ENCODE assay signal across 9 cellular contexts in the genomic region with DNA sequence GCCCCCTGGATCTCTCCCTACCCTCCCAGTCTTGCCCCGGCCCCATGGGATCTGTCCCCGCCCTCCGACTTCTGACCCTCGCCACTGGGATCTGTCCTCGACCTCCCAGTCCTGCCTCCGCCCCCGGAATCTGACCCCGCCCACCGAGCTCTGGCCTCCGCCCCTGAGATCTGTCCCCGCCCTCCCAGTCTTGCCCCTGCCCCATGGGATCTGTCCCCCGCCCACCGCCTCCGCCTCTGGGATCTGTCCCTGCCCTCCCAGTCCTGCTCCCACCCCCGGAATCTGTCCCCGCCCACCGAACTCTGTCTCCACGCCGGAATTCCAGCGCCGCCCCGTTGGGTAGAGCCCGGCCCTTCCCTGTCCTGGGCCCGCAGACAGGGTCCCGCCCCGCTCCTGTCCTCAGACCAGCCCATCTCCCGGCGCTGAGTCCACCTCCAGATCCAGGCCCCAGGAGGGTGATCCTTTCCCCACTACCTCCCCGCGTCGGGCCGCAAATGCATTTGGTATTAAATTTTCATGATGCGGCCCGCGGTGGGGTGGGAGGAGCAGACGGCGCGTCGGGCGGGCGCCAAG. TPM values are rescaled to one million over a fixed set of nuclear protein-coding genes. Genes with fewer than 3 reads are reported as not detected.
A peak's percentile ranks its signal among the peaks of the same experiment; 100 is the strongest.
DNase-seq lines count a peak whose midpoint lies in the region; ATAC-seq and TF ChIP-seq lines count a peak whose summit lies in the region.
"Had no signal": no experiment of that assay in that cellular context is flagged by ENCODE, and none has a peak within 500 bp of the region (broad histone marks: within the 10 kb centered on the region; RNA-seq: fewer than 3 reads in every experiment).

No MANE protein-coding gene starts in this region.

- peak; percentile 22 for ATAC-seq in HG03280 (IDR thresholded peaks at IDR 0.05; ENCODE audit: unreplicated experiment)
- ATAC-seq in activated T-cell treated with anti-CD3 and anti-CD28 coated beads, Interleukin-2, amount 50 U/mL, for 72 hours (replicated peaks in 1 of 2), result peak; percentile 43 to 47
- peak; percentile 41 to 64 for ATAC-seq in natural killer cell treated with Interleukin-12 subunit alpha and Interleukin-12 subunit beta and Interleukin-15 and Interleukin-18, amount 100 ng/mL, for 72 hours

- POLR2A ChIA-PET in A673 (lab: Charles Lee; ENCODE audit: low non-redundant PET), result no interaction called here

- H3K27ac Mint-ChIP-seq in activated T-cell treated with anti-CD3 and anti-CD28 coated beads, Interleukin-2, amount 50 U/mL, for 72 hours, result no peak overlapping the region
- peak overlapping the region in 1 of 2 donors; percentile 84 for H3K27ac Mint-ChIP-seq in natural killer cell treated with Interleukin-12 subunit alpha and Interleukin-12 subunit beta and Interleukin-15 and Interleukin-18, amount 100 ng/mL, for 72 hours

- no peaks in the 10 kb centered on the region for H3K36me3 ChIP-seq in A673 (ENCODE audit: insufficient read depth, low read length, poor library complexity, severe bottlenecking)

- H3K36me3 Mint-ChIP-seq in activated T-cell treated with anti-CD3 and anti-CD28 coated beads, Interleukin-2, amount 50 U/mL, for 72 hours (ENCODE audit: insufficient read depth in 2 of 2), result peaks cover 3 to 5% of the 10 kb centered on the region in 2 donors
- H3K36me3 Mint-ChIP-seq in natural killer cell treated with Interleukin-12 subunit alpha and Interleukin-12 subunit beta and Interleukin-15 and Interleukin-18, amount 100 ng/mL, for 72 hours, result peaks cover 12% of the 10 kb centered on the region

- CTCF ChIA-PET in A673 (lab: Charles Lee), result interaction anchor here (0.5 to 2.2 kb wide), 4 partner anchors 51 to 449 kb away, joined by 3 to 10 read pairs (median 6); a partner anchor contains a TSS

- H3K4me1 ChIP-seq in A673 (ENCODE audit: insufficient read depth, low read length, poor library complexity, severe bottlenecking), result peaks cover 23% of the 10 kb centered on the region

- peaks cover 48% of the 10 kb centered on the region for H3K27me3 Mint-ChIP-seq in activated T-cell treated with anti-CD3 and anti-CD28 coated beads, Interleukin-2, amount 50 U/mL, for 72 hours (ENCODE audit: low read depth)
- H3K27me3 Mint-ChIP-seq in natural killer cell treated with Interleukin-12 subunit alpha and Interleukin-12 subunit beta and Interleukin-15 and Interleukin-18, amount 100 ng/mL, for 72 hours, result peaks cover 40 to 49% of the 10 kb centered on the region in 2 donors

- H3K9me3 ChIP-seq in A673 (ENCODE audit: low read depth, low read length, poor library complexity, severe bottlenecking), result no peaks in the 10 kb centered on the region

- intact Hi-C loops in A673 (cut with micrococcal nuclease; ENCODE audit: unreplicated experiment), result loop anchor here (1.0 to 5.0 kb wide), 4 partner anchors 51 to 346 kb away; no protein-coding TSS in a partner anchor

- no peak for TF ChIP-seq CTCF in A673 (conservative IDR thresholded peaks at IDR 0.05; ENCODE audit: low read depth, low read length)
- TF ChIP-seq CTCF in GM13976 (IDR thresholded peaks at IDR 0.05; ENCODE audit: borderline replicate concordance, control extremely low read depth, extremely low read depth, insufficient read depth, missing control alignments), result no peak

- peaks cover 34% of the 10 kb centered on the region for H3K27me3 ChIP-seq in A673 (replicated peaks; ENCODE audit: insufficient read depth, low read depth, low read length, poor library complexity)

- peak overlapping the region; percentile 78 to 87 for H3K4me3 Mint-ChIP-seq in activated T-cell treated with anti-CD3 and anti-CD28 coated beads, Interleukin-2, amount 50 U/mL, for 72 hours
- H3K4me3 Mint-ChIP-seq in natural killer cell treated with Interleukin-12 subunit alpha and Interleukin-12 subunit beta and Interleukin-15 and Interleukin-18, amount 100 ng/mL, for 72 hours, result peak overlapping the region; percentile 71

- no peaks in the 10 kb centered on the region for H3K9me3 Mint-ChIP-seq in activated T-cell treated with anti-CD3 and anti-CD28 coated beads, Interleukin-2, amount 50 U/mL, for 72 hours
- H3K9me3 Mint-ChIP-seq in natural killer cell treated with Interleukin-12 subunit alpha and Interleukin-12 subunit beta and Interleukin-15 and Interleukin-18, amount 100 ng/mL, for 72 hours, result no peaks in the 10 kb centered on the region

- peak overlapping the region; percentile 82 for H3K27ac ChIP-seq in A673 (ENCODE audit: low read depth, low read length, poor library complexity, severe bottlenecking)

- no TSS peak for BruUV-seq in A673 (replicated peaks; lab: Mats Ljungman, UMichigan)

- peaks cover 32% of the 10 kb centered on the region for H3K4me1 Mint-ChIP-seq in activated T-cell treated with anti-CD3 and anti-CD28 coated beads, Interleukin-2, amount 50 U/mL, for 72 hours (ENCODE audit: low read depth)
- H3K4me1 Mint-ChIP-seq in natural killer cell treated with Interleukin-12 subunit alpha and Interleukin-12 subunit beta and Interleukin-15 and Interleukin-18, amount 100 ng/mL, for 72 hours (ENCODE audit: low read depth in 2 of 2), result peaks cover 35 to 38% of the 10 kb centered on the region in 2 donors

- DNase-seq in A673 (ENCODE audit: low spot score) (peak; percentile 96), GM13976 (ENCODE audit: low spot score) (peak; percentile 84), NCI-H748 treated with DMSO at 0.1 percent for 48 hours (lab: John Stamatoyannopoulos, UW) (peak; percentile 80), fibroblast of peridontal ligament (ENCODE audit: extremely low read depth) (peak; percentile 64), ureter (ENCODE audit: low spot score) (peak; percentile 91)
- DNase-seq in activated T-cell treated with anti-CD3 and anti-CD28 coated beads, Interleukin-2, amount 50 U/mL, for 72 hours, result peak; percentile 81 to 87
- DNase-seq in natural killer cell treated with Interleukin-12 subunit alpha and Interleukin-12 subunit beta and Interleukin-15 and Interleukin-18, amount 100 ng/mL, for 72 hours (ENCODE audit: low spot score), result no peak

- H3K4me3 ChIP-seq in A673 (ENCODE audit: low read depth, low read length, poor library complexity, severe bottlenecking), result peak overlapping the region; percentile 68

- in situ Hi-C loops in GM13976 (cut with MboI; ENCODE audit: low sequenced_read_pairs, unreplicated experiment), result loop anchor here (25.0 kb wide), 1 partner anchor 181 kb away; no protein-coding TSS in a partner anchor

RNA-seq across cellular contexts. Expression of a gene that starts 1.6 kb away (rescaled TPM):
- total RNA-seq in A673 (2021) (1.7 and 1.8 TPM in 2 replicates), ureter (0.55 TPM)
- under 1 TPM; 0.42 to 0.74 TPM for total RNA-seq in activated T-cell treated with anti-CD3 and anti-CD28 coated beads, Interleukin-2, amount 50 U/mL, for 72 hours
- not detected for total RNA-seq in natural killer cell treated with Interleukin-12 subunit alpha and Interleukin-12 subunit beta and Interleukin-15 and Interleukin-18, amount 100 ng/mL, for 72 hours

RNA-seq across cellular contexts. Expression of a gene that starts 8.7 kb away (rescaled TPM):
- total RNA-seq in A673 (2021) (122 and 131 TPM in 2 replicates), ureter (47.4 TPM)
- 100 to 1,000 TPM; 128 to 132 TPM for total RNA-seq in activated T-cell treated with anti-CD3 and anti-CD28 coated beads, Interleukin-2, amount 50 U/mL, for 72 hours
- 100 to 1,000 TPM; 110 to 170 TPM for total RNA-seq in natural killer cell treated with Interleukin-12 subunit alpha and Interleukin-12 subunit beta and Interleukin-15 and Interleukin-18, amount 100 ng/mL, for 72 hours

RNA-seq across cellular contexts. Expression of a gene that starts 10.1 kb away (rescaled TPM):
- 22.6 and 23.2 TPM in 2 replicates for total RNA-seq in A673 (2021)
- total RNA-seq in activated T-cell treated with anti-CD3 and anti-CD28 coated beads, Interleukin-2, amount 50 U/mL, for 72 hours, result 10 to 100 TPM; 21.8 to 23.4 TPM
- 10 to 100 TPM; 29.0 to 65.2 TPM for total RNA-seq in natural killer cell treated with Interleukin-12 subunit alpha and Interleukin-12 subunit beta and Interleukin-15 and Interleukin-18, amount 100 ng/mL, for 72 hours
- total RNA-seq in ureter, result 24.0 TPM

RNA-seq across cellular contexts. Expression of a gene that starts 17.7 kb away (rescaled TPM):
- total RNA-seq in A673 (2021) (not detected in 2 replicates), ureter (not detected)
- not detected for total RNA-seq in activated T-cell treated with anti-CD3 and anti-CD28 coated beads, Interleukin-2, amount 50 U/mL, for 72 hours
- not detected for total RNA-seq in natural killer cell treated with Interleukin-12 subunit alpha and Interleukin-12 subunit beta and Interleukin-15 and Interleukin-18, amount 100 ng/mL, for 72 hours

RNA-seq across cellular contexts. Expression of a gene that starts 19.6 kb away (rescaled TPM):
- not detected in 2 replicates for total RNA-seq in A673 (2021)
- not detected for total RNA-seq in activated T-cell treated with anti-CD3 and anti-CD28 coated beads, Interleukin-2, amount 50 U/mL, for 72 hours
- not detected for total RNA-seq in natural killer cell treated with Interleukin-12 subunit alpha and Interleukin-12 subunit beta and Interleukin-15 and Interleukin-18, amount 100 ng/mL, for 72 hours
- total RNA-seq in ureter, result not detected
- total RNA-seq: temporal lobe had no signal
